8 cellular contexts compared by ENCODE assay signal in genomic region chr14:20681348-20682126, GRCh38. TPM values are rescaled to one million over a fixed set of nuclear protein-coding genes. Genes with fewer than 3 reads are reported as not detected.
DNase-seq lines count a peak whose midpoint lies in the region; ATAC-seq and TF ChIP-seq lines count a peak whose summit lies in the region.

No MANE protein-coding gene starts in this region.

- intact Hi-C loops in activated CD4-positive, alpha-beta T cell treated with anti-CD3 and anti-CD28 coated beads for 36 hours (cut with DNase I, micrococcal nuclease) = loop anchor here (1.0 to 10.0 kb wide), 18 partner anchors 13 to 583 kb away; partner anchors contain the start of genes APEX1 (in 2 of the 2), PARP2 (in 2 of the 2), TEP1 (in 2 of the 2) and CCNB1IP1 (in 1 of the 2)

- POLR2A ChIA-PET in activated CD4-positive, alpha-beta T cell treated with anti-CD3 and anti-CD28 coated beads for 36 hours (lab: Charles Lee) = interaction anchor here (1.7 to 1.9 kb wide), 3 partner anchors 13 to 339 kb away, joined by 6 to 8 read pairs (median 7); partner anchors contain the start of gene PARP2

- peak overlapping the region; percentile 91 for H3K4me3 ChIP-seq in coronary artery

- DNase-seq in G401 (ENCODE audit: low spot score) (peak; percentile 94), NCI-H446 (lab: John Stamatoyannopoulos, UW) (peak; percentile 92 to 93), coronary artery (ENCODE audit: low spot score) (peak; percentile 95), left kidney (ENCODE audit: low read depth, low spot score) (peak; percentile 95), NCI-H345 (lab: John Stamatoyannopoulos, UW) (no peak)
- peak; percentile 91 for DNase-seq in activated CD4-positive, alpha-beta T cell treated with anti-CD3 and anti-CD28 coated beads for 36 hours
- peak; percentile 78 to 95 for DNase-seq in stimulated activated CD4-positive, alpha-beta T cell treated with anti-CD3 and anti-CD28 coated beads, Interleukin-1b, Interleukin-23, amount 100 ng/mL, for 4 hours (ENCODE audit: low read depth in 2 of 2)

- CTCF ChIA-PET in activated CD4-positive, alpha-beta T cell treated with anti-CD3 and anti-CD28 coated beads for 36 hours (lab: Charles Lee) = interaction anchor here (0.7 to 5.5 kb wide), 23 partner anchors 10 to 429 kb away, joined by 3 to 45 read pairs (median 6); partner anchors contain the start of genes PARP2 and PIP4P1

- no peaks in the 10 kb centered on the region for H3K9me3 Mint-ChIP-seq in activated CD4-positive, alpha-beta T cell treated with anti-CD3 and anti-CD28 coated beads for 36 hours (ENCODE audit: low read depth)

- ATAC-seq in HG02642 (IDR thresholded peaks at IDR 0.05; ENCODE audit: poor library complexity, unreplicated experiment) = peak; percentile 30
- peak; percentile 21 for ATAC-seq in activated CD4-positive, alpha-beta T cell treated with anti-CD3 and anti-CD28 coated beads for 36 hours

- peaks cover 30% of the 10 kb centered on the region for H3K4me1 Mint-ChIP-seq in activated CD4-positive, alpha-beta T cell treated with anti-CD3 and anti-CD28 coated beads for 36 hours

- no peak overlapping the region for H3K27ac Mint-ChIP-seq in activated CD4-positive, alpha-beta T cell treated with anti-CD3 and anti-CD28 coated beads for 36 hours

- H3K36me3 Mint-ChIP-seq in activated CD4-positive, alpha-beta T cell treated with anti-CD3 and anti-CD28 coated beads for 36 hours (ENCODE audit: low read depth) = no peaks in the 10 kb centered on the region

- no peak overlapping the region for H3K4me3 Mint-ChIP-seq in activated CD4-positive, alpha-beta T cell treated with anti-CD3 and anti-CD28 coated beads for 36 hours

- in situ Hi-C loops in G401 (cut with HindIII; ENCODE audit: low sequenced_read_pairs) = no loop called here

- no peaks in the 10 kb centered on the region for H3K27me3 Mint-ChIP-seq in activated CD4-positive, alpha-beta T cell treated with anti-CD3 and anti-CD28 coated beads for 36 hours

- H3K27ac ChIP-seq in coronary artery = peak overlapping the region; percentile 100

- no peak for TF ChIP-seq CTCF in coronary artery (IDR thresholded peaks at IDR 0.05)

RNA-seq across cellular contexts. Expression of gene RNASE4, which starts 2.8 kb away (rescaled TPM):
- total RNA-seq in G401 (2014; rRNA removed; shearing (Covaris generic)) = 2.2 and 3.2 TPM in 2 replicates
- total RNA-seq in activated CD4-positive, alpha-beta T cell treated with anti-CD3 and anti-CD28 coated beads for 36 hours = under 1 TPM; 0.37 to 0.50 TPM

RNA-seq across cellular contexts. Expression of gene ANG, which starts 7.0 kb away (rescaled TPM):
- 3.4 and 7.1 TPM in 2 replicates for total RNA-seq in G401 (2014; rRNA removed; shearing (Covaris generic))
- 1 to 10 TPM in 1 of 2 experiments, under 1 TPM in 1; 0.83 to 1.8 TPM for total RNA-seq in activated CD4-positive, alpha-beta T cell treated with anti-CD3 and anti-CD28 coated beads for 36 hours

RNA-seq across cellular contexts. Expression of gene OR6S1, which starts 40.0 kb away (rescaled TPM):
- total RNA-seq in G401 (2014; rRNA removed; shearing (Covaris generic)) = not detected in 2 replicates
- total RNA-seq in activated CD4-positive, alpha-beta T cell treated with anti-CD3 and anti-CD28 coated beads for 36 hours = not detected
